Comparison of ENCODE assay signal across 8 cellular contexts in the genomic region with DNA sequence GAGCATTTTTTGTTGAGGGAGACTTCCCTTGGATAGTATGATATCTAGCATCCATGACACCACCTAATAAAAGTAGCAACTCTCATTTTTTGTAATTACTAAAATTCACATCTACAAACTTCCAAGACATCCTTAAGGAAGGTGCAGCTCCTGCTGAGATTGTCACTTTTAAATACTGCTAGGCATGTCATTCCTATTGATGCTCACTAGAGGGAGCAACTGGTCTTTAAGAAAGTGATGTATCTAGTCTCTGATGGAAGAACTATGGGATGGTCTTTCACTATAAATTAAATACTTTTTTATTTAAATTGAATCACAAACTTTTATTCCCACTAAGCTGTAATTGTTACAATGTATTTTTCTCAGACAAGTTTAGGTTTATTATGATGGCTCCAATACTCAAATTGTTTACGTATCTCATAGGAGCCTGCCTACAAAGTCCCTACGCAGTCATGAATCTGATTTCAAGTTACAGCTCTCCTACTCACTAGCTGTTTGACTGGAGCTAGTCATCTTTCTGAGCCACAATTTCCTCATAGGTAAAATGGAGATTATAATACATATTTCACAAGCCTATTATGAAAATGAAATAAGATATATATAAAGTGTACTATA. TPM values are rescaled to one million over a fixed set of nuclear protein-coding genes. Genes with fewer than 3 reads are reported as not detected.
DNase-seq lines count a peak whose midpoint lies in the region; TF ChIP-seq lines count a peak whose summit lies in the region.

No MANE protein-coding gene starts in this region.

- no peak overlapping the region for H2AFZ ChIP-seq in SU-DHL-6 (ENCODE audit: low read depth, low read length, severe bottlenecking)

- H3K36me3 Mint-ChIP-seq in activated T-helper 2 cell treated with anti-CD3 and anti-CD28 coated beads, Interferon-gamma antibody, Interleukin-2, Interleukin-4, amounts not matched to agents 10 μg/mL and 5 μg/mL and 100 μg/mL, durations not matched to agents 14 hours and 24 hours and 36 hours (ENCODE audit: low read depth), result no peaks in the 10 kb centered on the region

- no peaks in the 10 kb centered on the region for H3K27me3 ChIP-seq in SU-DHL-6 (ENCODE audit: low read length)
- H3K27me3 ChIP-seq in ovary, result no peaks in the 10 kb centered on the region

- H3K4me1 ChIP-seq in ovary (ENCODE audit: insufficient read depth), result peaks cover 3% of the 10 kb centered on the region

- TF ChIP-seq CTCF in AG10803 (conservative IDR thresholded peaks at IDR 0.05; ENCODE audit: low read length), result peak; percentile 96
- peak; percentile 75 for TF ChIP-seq CTCF in GM13977 (IDR thresholded peaks at IDR 0.05; ENCODE audit: extremely low read depth, insufficient read depth, missing control alignments)
- TF ChIP-seq CTCF in SU-DHL-6 (IDR thresholded peaks at IDR 0.05; ENCODE audit: insufficient read depth, low read length, poor library complexity, severe bottlenecking), result peak; percentile 70
- TF ChIP-seq CTCF in fibroblast of the aortic adventitia (IDR thresholded peaks at IDR 0.05; ENCODE audit: insufficient read depth, low read length), result peak; percentile 89
- peak; percentile 71 to 79 (median 77) for TF ChIP-seq CTCF in ovary (IDR thresholded peaks at IDR 0.05)

- no peaks in the 10 kb centered on the region for H4K20me1 ChIP-seq in SU-DHL-6 (ENCODE audit: low read depth, low read length)

- H3K9me3 Mint-ChIP-seq in activated T-helper 2 cell treated with anti-CD3 and anti-CD28 coated beads, Interferon-gamma antibody, Interleukin-2, Interleukin-4, amounts not matched to agents 10 μg/mL and 5 μg/mL and 100 μg/mL, durations not matched to agents 14 hours and 24 hours and 36 hours, result no peaks in the 10 kb centered on the region

- H3K27ac Mint-ChIP-seq in activated T-helper 2 cell treated with anti-CD3 and anti-CD28 coated beads, Interferon-gamma antibody, Interleukin-2, Interleukin-4, amounts not matched to agents 10 μg/mL and 5 μg/mL and 100 μg/mL, durations not matched to agents 14 hours and 24 hours and 36 hours, result no peak overlapping the region

- intact Hi-C loops in ovary (cut with DNase I), result loop anchor here in 1 of 4 donors (10.0 kb wide), 1 partner anchor 157 kb away; no protein-coding TSS in a partner anchor
- intact Hi-C loops in activated T-helper 2 cell treated with anti-CD3 and anti-CD28 coated beads, Interferon-gamma antibody, Interleukin-2, Interleukin-4, amounts not matched to agents 10 μg/mL and 5 μg/mL and 100 μg/mL, durations not matched to agents 14 hours and 24 hours and 36 hours (cut with micrococcal nuclease), result loop anchor here (1.0 to 5.0 kb wide), 2 partner anchors 85 to 245 kb away; a partner anchor contains a TSS

- H3K27ac ChIP-seq in SU-DHL-6 (ENCODE audit: low read depth, low read length) (no peak overlapping the region), ovary (no peak overlapping the region)

- TF ChIP-seq POLR2A in ovary (IDR thresholded peaks at IDR 0.05), result no peak

- WGBS in ovary, 3 donors, result 83 to 94% (median 87%) methylated on average over 2 of the region's 2 CpGs

- no peaks in the 10 kb centered on the region for H3K79me2 ChIP-seq in SU-DHL-6 (ENCODE audit: insufficient read depth, low read length)

- H3K4me2 ChIP-seq in SU-DHL-6 (ENCODE audit: low read depth, low read length, poor library complexity, severe bottlenecking), result no peak overlapping the region

- no peak overlapping the region for H3K4me3 Mint-ChIP-seq in activated T-helper 2 cell treated with anti-CD3 and anti-CD28 coated beads, Interferon-gamma antibody, Interleukin-2, Interleukin-4, amounts not matched to agents 10 μg/mL and 5 μg/mL and 100 μg/mL, durations not matched to agents 14 hours and 24 hours and 36 hours (ENCODE audit: low read depth)

- TF ChIP-seq EP300 in ovary (IDR thresholded peaks at IDR 0.05), result no peak

- no peaks in the 10 kb centered on the region for H3K27me3 Mint-ChIP-seq in activated T-helper 2 cell treated with anti-CD3 and anti-CD28 coated beads, Interferon-gamma antibody, Interleukin-2, Interleukin-4, amounts not matched to agents 10 μg/mL and 5 μg/mL and 100 μg/mL, durations not matched to agents 14 hours and 24 hours and 36 hours (ENCODE audit: low read depth)

- H3K9me3 ChIP-seq in SU-DHL-6 (ENCODE audit: insufficient read depth, low read length) (no peaks in the 10 kb centered on the region), ovary (no peaks in the 10 kb centered on the region)

- H3K4me3 ChIP-seq in AG10803 (ENCODE audit: low read length) (no peak overlapping the region), SU-DHL-6 (ENCODE audit: insufficient read depth, low read length, poor library complexity, severe bottlenecking) (no peak overlapping the region), fibroblast of the aortic adventitia (ENCODE audit: low read depth, low read length) (no peak overlapping the region), ovary (no peak overlapping the region)

- no peak overlapping the region for H3K9ac ChIP-seq in SU-DHL-6 (ENCODE audit: low read length)

- H3K36me3 ChIP-seq in SU-DHL-6 (ENCODE audit: low read length) (no peaks in the 10 kb centered on the region), ovary (no peaks in the 10 kb centered on the region)

- H3K9me2 ChIP-seq in SU-DHL-6 (replicated peaks; ENCODE audit: insufficient read depth, low read length), result no peaks in the 10 kb centered on the region

- DNase-seq in AG10803 (ENCODE audit: low read depth), result peak; percentile 64
- DNase-seq in GM13977 (ENCODE audit: low spot score), result no peak
- DNase-seq in Kasumi-1 (lab: John Stamatoyannopoulos, UW), result peak; percentile 48 to 68
- DNase-seq in fibroblast of the aortic adventitia (ENCODE audit: low read depth), result peak; percentile 78
- no peak for DNase-seq in ovary
- DNase-seq in NCI-H524 treated with DMSO at 0.1 percent for 48 hours (lab: John Stamatoyannopoulos, UW), result no peak
- no peak for DNase-seq in activated T-helper 2 cell treated with anti-CD3 and anti-CD28 coated beads, Interferon-gamma antibody, Interleukin-2, Interleukin-4, amounts not matched to agents 10 μg/mL and 5 μg/mL and 100 μg/mL, durations not matched to agents 14 hours and 24 hours and 36 hours (ENCODE audit: low spot score)

- in situ Hi-C loops in GM13977 (cut with MboI; ENCODE audit: low pct_unique_long_range_greater_than_20kb, low sequenced_read_pairs, unreplicated experiment), result loop anchor here (10.0 kb wide), 1 partner anchor 247 kb away; no protein-coding TSS in a partner anchor

- H3K4me1 Mint-ChIP-seq in activated T-helper 2 cell treated with anti-CD3 and anti-CD28 coated beads, Interferon-gamma antibody, Interleukin-2, Interleukin-4, amounts not matched to agents 10 μg/mL and 5 μg/mL and 100 μg/mL, durations not matched to agents 14 hours and 24 hours and 36 hours (ENCODE audit: low read depth), result no peaks in the 10 kb centered on the region

- H3F3A ChIP-seq in SU-DHL-6 (ENCODE audit: insufficient read depth), result no peaks in the 10 kb centered on the region

RNA-seq across cellular contexts. Expression of a gene that starts 8.0 kb away (rescaled TPM):
- total RNA-seq in fibroblast of the aortic adventitia (ENCODE audit: low replicate concordance), result 83.4 and 126 TPM in 2 replicates
- total RNA-seq in ovary, result 100 to 1,000 TPM in 4 of 7 donors, 10 to 100 TPM in 3; 60.0 to 155 (median 113) TPM
- polyA plus RNA-seq in ovary, result 10 to 100 TPM; 39.2 to 88.4 TPM
- total RNA-seq in activated T-helper 2 cell treated with anti-CD3 and anti-CD28 coated beads, Interferon-gamma antibody, Interleukin-2, Interleukin-4, amounts not matched to agents 10 μg/mL and 5 μg/mL and 100 μg/mL, durations not matched to agents 14 hours and 24 hours and 36 hours, result 41.1 and 42.3 TPM in 2 replicates

RNA-seq across cellular contexts. Expression of a gene that starts 33.9 kb away (rescaled TPM):
- total RNA-seq in fibroblast of the aortic adventitia (ENCODE audit: low replicate concordance), result 14.9 and 15.6 TPM in 2 replicates
- total RNA-seq in ovary, result 10 to 100 TPM; 18.1 to 44.4 (median 31.0) TPM
- 10 to 100 TPM; 23.0 to 35.3 TPM for polyA plus RNA-seq in ovary
- 17.5 and 18.0 TPM in 2 replicates for total RNA-seq in activated T-helper 2 cell treated with anti-CD3 and anti-CD28 coated beads, Interferon-gamma antibody, Interleukin-2, Interleukin-4, amounts not matched to agents 10 μg/mL and 5 μg/mL and 100 μg/mL, durations not matched to agents 14 hours and 24 hours and 36 hours

Comparison
In these comparisons a context has a peak if more than half of its experiments do, and no peak if none do; other contexts are left out.
1. DNase-seq: peak in AG10803 (single experiment), Kasumi-1 (2 of 2) and fibroblast of the aortic adventitia (single experiment); none in GM13977 (single experiment), ovary (0 of 5), NCI-H524 treated with DMSO at 0.1 percent for 48 hours (single experiment) and activated T-helper 2 cell treated with anti-CD3 and anti-CD28 coated beads, Interferon-gamma antibody, Interleukin-2, Interleukin-4, amounts not matched to agents 10 μg/mL and 5 μg/mL and 100 μg/mL, durations not matched to agents 14 hours and 24 hours and 36 hours (single experiment).
2. Peak in every context shown above with its lines, with median percentiles within 50 percentile points of each other: CTCF ChIP-seq.